ENCODE assay signal across 23 cellular contexts in the genomic region with DNA sequence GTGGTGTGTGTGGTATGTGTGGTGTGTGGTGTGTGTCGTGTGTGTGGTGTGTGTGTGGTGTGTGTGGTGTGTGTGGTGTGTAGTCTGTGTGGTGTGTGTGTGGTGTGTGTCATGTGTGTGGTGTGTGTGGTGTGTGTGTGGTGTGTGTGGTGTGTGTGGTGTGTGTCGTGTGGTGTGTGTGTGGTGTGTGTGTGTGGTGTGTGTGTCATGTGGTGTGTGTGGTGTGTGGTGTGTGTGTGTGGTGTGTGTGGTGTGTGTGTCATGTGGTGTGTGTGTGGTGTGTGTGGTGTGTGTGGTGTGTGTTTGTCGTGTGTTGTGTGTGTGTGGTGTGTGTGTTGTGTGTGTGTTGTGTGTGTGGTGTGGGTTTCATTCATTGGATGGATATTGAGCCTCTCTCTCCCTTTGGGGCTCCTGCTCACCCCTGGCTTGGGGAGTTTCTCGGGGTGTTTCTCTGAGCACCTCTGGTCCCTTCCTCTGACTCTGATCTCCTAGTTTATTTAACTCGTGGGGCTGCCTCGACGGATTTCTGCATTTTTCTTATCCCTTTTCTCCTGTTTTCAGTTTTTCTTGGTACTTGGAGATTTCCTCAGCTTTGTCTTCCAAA.
DNase-seq lines count a peak whose midpoint lies in the region; ATAC-seq, FAIRE-seq and TF ChIP-seq lines count a peak whose summit lies in the region.
"Had no signal": no experiment of that assay in that cellular context is flagged by ENCODE, and none has a peak within 500 bp of the region (broad histone marks: within the 10 kb centered on the region; RNA-seq: fewer than 3 reads in every experiment).

No MANE protein-coding gene starts in this region.

- DNase-seq in ACHN (peak; percentile 10), GM12892 (ENCODE audit: insufficient read length) (no peak), HepG2 (ENCODE audit: low spot score) (no peak), HUDEP-2 (lab: John Stamatoyannopoulos, UW; ENCODE audit: unreplicated experiment in 76 of 76) (no peak), upper lobe of left lung (no peak), spleen (no peak)
- no peak for DNase-seq in activated CD8-positive, alpha-beta T cell treated with anti-CD3 and anti-CD28 coated beads for 36 hours
- DNase-seq: MV-4-11, NCI-H146, nephron progenitor cell, right cardiac atrium, T-helper 1 cell had no signal

- H3K27me3 Mint-ChIP-seq in activated CD8-positive, alpha-beta T cell treated with anti-CD3 and anti-CD28 coated beads for 36 hours, result peaks cover 2% of the 10 kb centered on the region
- H3K27me3 Mint-ChIP-seq: activated naive CD4-positive, alpha-beta T cell treated with anti-CD3 and anti-CD28 coated beads, Interleukin-2, amount 50 U/mL, for 24 hours; activated T-helper 17 cell treated with anti-CD3 and anti-CD28 coated beads, Interleukin-2, amount 50 U/mL, for 72 hours had no signal

- H3K4me2 ChIP-seq in HepG2 (ENCODE audit: low read depth, low read length), result no peak overlapping the region
- H3K4me2 ChIP-seq: hepatocyte, KMS-11 had no signal

- TF ChIP-seq RAD21 in HepG2 (CRISPR knock-in tag; IDR thresholded peaks at IDR 0.05), result no peak

- no peak overlapping the region for H3K4me3 Mint-ChIP-seq in activated CD8-positive, alpha-beta T cell treated with anti-CD3 and anti-CD28 coated beads for 36 hours
- H3K4me3 Mint-ChIP-seq: activated naive CD4-positive, alpha-beta T cell treated with anti-CD3 and anti-CD28 coated beads, Interleukin-2, amount 50 U/mL, for 24 hours; activated T-helper 17 cell treated with anti-CD3 and anti-CD28 coated beads, Interleukin-2, amount 50 U/mL, for 72 hours; H9; nephron progenitor cell had no signal

- H3K36me3 Mint-ChIP-seq in activated CD8-positive, alpha-beta T cell treated with anti-CD3 and anti-CD28 coated beads for 36 hours (ENCODE audit: low read depth), result no peaks in the 10 kb centered on the region
- H3K36me3 Mint-ChIP-seq: activated naive CD4-positive, alpha-beta T cell treated with anti-CD3 and anti-CD28 coated beads, Interleukin-2, amount 50 U/mL, for 24 hours had no signal

- CTCF ChIA-PET in activated CD8-positive, alpha-beta T cell treated with anti-CD3 and anti-CD28 coated beads for 36 hours (lab: Charles Lee), result no interaction called here
- CTCF ChIA-PET in HepG2 (lab: Yijun Ruan, JAX; ENCODE audit: low intra/inter-chr PET ratio, low total read pairs), result no interaction called here

- H3K27ac ChIP-seq in HepG2 (ENCODE audit: extremely low read length, insufficient read depth, low read length) (no peak overlapping the region), upper lobe of left lung (no peak overlapping the region), spleen (no peak overlapping the region)
- H3K27ac ChIP-seq: gastroesophageal sphincter, hepatocyte, KMS-11, parathyroid adenoma, RWPE1, tibial nerve had no signal

- intact Hi-C loops in activated CD8-positive, alpha-beta T cell treated with anti-CD3 and anti-CD28 coated beads for 36 hours (cut with micrococcal nuclease), result no loop called here
- intact Hi-C loops in HepG2 (cut with micrococcal nuclease; ENCODE audit: unreplicated experiment), result no loop called here
- intact Hi-C loops in spleen (cut with DNase I; ENCODE audit: low total_unique reads), result no loop called here

- H3K9me3 Mint-ChIP-seq in activated CD8-positive, alpha-beta T cell treated with anti-CD3 and anti-CD28 coated beads for 36 hours, result no peaks in the 10 kb centered on the region
- H3K9me3 Mint-ChIP-seq: activated naive CD4-positive, alpha-beta T cell treated with anti-CD3 and anti-CD28 coated beads, Interleukin-2, amount 50 U/mL, for 24 hours; activated T-helper 17 cell treated with anti-CD3 and anti-CD28 coated beads, Interleukin-2, amount 50 U/mL, for 72 hours; nephron progenitor cell had no signal

- BruUV-seq in HepG2 (replicated peaks; lab: Mats Ljungman, UMichigan), result no TSS peak

- no peak for TF ChIP-seq EP300 in HepG2 (IDR thresholded peaks at IDR 0.05; ENCODE audit: low read depth in 2 of 2, low read length in 2 of 2)
- TF ChIP-seq EP300 in HepG2 (CRISPR knock-in tag; IDR thresholded peaks at IDR 0.05; ENCODE audit: borderline replicate concordance), result no peak
- no peak for TF ChIP-seq EP300 in upper lobe of left lung (IDR thresholded peaks at IDR 0.05)

- 19% methylated on average over 7 of the region's 7 CpGs for WGBS in HepG2 (ENCODE audit: low lambda C conversion rate)
- 49 to 52% methylated on average over 4 to 5 of the region's 7 CpGs for WGBS in upper lobe of left lung, 2 donors
- WGBS in spleen, 5 donors, result 43 to 66% (median 64%) methylated on average over 5 to 7 of the region's 7 CpGs

- H3K4me1 Mint-ChIP-seq in activated CD8-positive, alpha-beta T cell treated with anti-CD3 and anti-CD28 coated beads for 36 hours (ENCODE audit: low read depth), result peaks cover 16% of the 10 kb centered on the region
- H3K4me1 Mint-ChIP-seq: H9 had no signal

- no peaks in the 10 kb centered on the region for H3K79me2 ChIP-seq in HepG2 (ENCODE audit: insufficient read depth, low read length)
- H3K79me2 ChIP-seq: hepatocyte, parathyroid adenoma had no signal

- H3K36me3 ChIP-seq in HepG2 (replicated peaks in 1 of 2; ENCODE audit: control insufficient read depth in 1 of 2, insufficient read depth in 2 of 2, low read length in 2 of 2) (no peaks in the 10 kb centered on the region), upper lobe of left lung (no peaks in the 10 kb centered on the region), spleen (no peaks in the 10 kb centered on the region)
- H3K36me3 ChIP-seq: gastroesophageal sphincter, tibial nerve had no signal

- TF ChIP-seq CTCF in activated CD8-positive, alpha-beta T cell treated with anti-CD3 and anti-CD28 coated beads for 36 hours (IDR thresholded peaks at IDR 0.05), result no peak
- TF ChIP-seq CTCF in HepG2 (CRISPR knock-in tag; IDR thresholded peaks at IDR 0.05), result no peak
- no peak for TF ChIP-seq CTCF in upper lobe of left lung (IDR thresholded peaks at IDR 0.05)
- no peak for TF ChIP-seq CTCF in spleen (IDR thresholded peaks at IDR 0.05 in 8 of 11, conservative IDR thresholded peaks at IDR 0.05 in 3 of 11)

- no peaks in the 10 kb centered on the region for H3K9me3 ChIP-seq in HepG2 (ENCODE audit: low read length)
- no peaks in the 10 kb centered on the region for H3K9me3 ChIP-seq in upper lobe of left lung
- no peaks in the 10 kb centered on the region for H3K9me3 ChIP-seq in spleen
- H3K9me3 ChIP-seq: gastroesophageal sphincter, tibial nerve had no signal

- no peaks in the 10 kb centered on the region for H4K20me1 ChIP-seq in HepG2 (ENCODE audit: insufficient read depth, low read length)

- TF ChIP-seq POLR2A in GM12892 (IDR thresholded peaks at IDR 0.05; ENCODE audit: low read depth, low read length), result no peak
- TF ChIP-seq POLR2A in HepG2 (IDR thresholded peaks at IDR 0.05; ENCODE audit: insufficient read depth in 1 of 2, low read depth in 2 of 2, low read length in 2 of 2), result no peak
- TF ChIP-seq POLR2A in upper lobe of left lung (IDR thresholded peaks at IDR 0.05), result no peak
- TF ChIP-seq POLR2A in spleen (IDR thresholded peaks at IDR 0.05), result no peak

- FAIRE-seq in GM12892 (lab: Jason Lieb, UNC) (peak; percentile 77), HepG2 (lab: Jason Lieb, UNC) (peak; percentile 63)
- FAIRE-seq: GM19239 had no signal

- H3K27me3 ChIP-seq in HepG2 (ENCODE audit: control insufficient read depth in 1 of 2, insufficient read depth in 2 of 2, low read length in 2 of 2) (peaks cover 7 to 38% of the 10 kb centered on the region in 2 experiments; a peak in 4 of 5 replicates), upper lobe of left lung (no peaks in the 10 kb centered on the region), spleen (replicated peaks in 1 of 7) (peaks cover 0 to 35% (median 0%) of the 10 kb centered on the region in 7 donors)
- H3K27me3 ChIP-seq: hepatocyte, tibial nerve had no signal

- no peak overlapping the region for H2AFZ ChIP-seq in HepG2 (ENCODE audit: low read length)
- H2AFZ ChIP-seq: hepatocyte, parathyroid adenoma had no signal

- POLR2A ChIA-PET in activated CD8-positive, alpha-beta T cell treated with anti-CD3 and anti-CD28 coated beads for 36 hours (lab: Charles Lee), result no interaction called here
- POLR2A ChIA-PET in HepG2 (lab: Yijun Ruan, JAX), result no interaction called here

- H3K4me3 ChIP-seq in HepG2 (replicated peaks in 1 of 3; ENCODE audit: insufficient read depth in 1 of 3, low read depth in 2 of 3, low read length in 3 of 3) (no peak overlapping the region), upper lobe of left lung (no peak overlapping the region), spleen (no peak overlapping the region)
- H3K4me3 ChIP-seq: gastroesophageal sphincter, hepatocyte, lung, tibial nerve had no signal

- H3K27ac Mint-ChIP-seq in activated CD8-positive, alpha-beta T cell treated with anti-CD3 and anti-CD28 coated beads for 36 hours, result no peak overlapping the region
- H3K27ac Mint-ChIP-seq: activated naive CD4-positive, alpha-beta T cell treated with anti-CD3 and anti-CD28 coated beads, Interleukin-2, amount 50 U/mL, for 24 hours; activated T-helper 17 cell treated with anti-CD3 and anti-CD28 coated beads, Interleukin-2, amount 50 U/mL, for 72 hours; H9; nephron progenitor cell had no signal

- no peaks in the 10 kb centered on the region for H3K4me1 ChIP-seq in HepG2 (ENCODE audit: insufficient read depth, low read length)
- no peaks in the 10 kb centered on the region for H3K4me1 ChIP-seq in upper lobe of left lung
- H3K4me1 ChIP-seq in spleen, result peaks cover 0 to 3% (median 0%) of the 10 kb centered on the region in 6 donors
- H3K4me1 ChIP-seq: gastroesophageal sphincter, parathyroid adenoma, tibial nerve had no signal

- peak; percentile 35 for ATAC-seq in activated CD8-positive, alpha-beta T cell treated with anti-CD3 and anti-CD28 coated beads for 36 hours
- no peak for ATAC-seq in HepG2
- no peak for ATAC-seq in upper lobe of left lung (ENCODE audit: low FRiP score in 2 of 2)
- ATAC-seq: activated T-helper 17 cell treated with anti-CD3 and anti-CD28 coated beads, Interleukin-2, amount 50 U/mL, for 72 hours; gastroesophageal sphincter; right cardiac atrium had no signal

- in situ Hi-C loops in ACHN (cut with HindIII; ENCODE audit: low pct_ligation_motif_present, low pct_unique_long_range_greater_than_20kb, low sequenced_read_pairs), result no loop called here
- in situ Hi-C loops in HepG2 (cut with HindIII; ENCODE audit: extremely low pct_ligation_motif_present, low pct_unique_long_range_greater_than_20kb), result no loop called here

- H3K9ac ChIP-seq in HepG2 (ENCODE audit: insufficient read depth, low read depth, low read length), result no peak overlapping the region
- H3K9ac ChIP-seq: KMS-11, parathyroid adenoma had no signal

TF ChIP-seq in HepG2, 621 proteins besides CTCF, POLR2A, EP300 and RAD21 (continues in another document):
- TF ChIP-seq, protein P1, sequence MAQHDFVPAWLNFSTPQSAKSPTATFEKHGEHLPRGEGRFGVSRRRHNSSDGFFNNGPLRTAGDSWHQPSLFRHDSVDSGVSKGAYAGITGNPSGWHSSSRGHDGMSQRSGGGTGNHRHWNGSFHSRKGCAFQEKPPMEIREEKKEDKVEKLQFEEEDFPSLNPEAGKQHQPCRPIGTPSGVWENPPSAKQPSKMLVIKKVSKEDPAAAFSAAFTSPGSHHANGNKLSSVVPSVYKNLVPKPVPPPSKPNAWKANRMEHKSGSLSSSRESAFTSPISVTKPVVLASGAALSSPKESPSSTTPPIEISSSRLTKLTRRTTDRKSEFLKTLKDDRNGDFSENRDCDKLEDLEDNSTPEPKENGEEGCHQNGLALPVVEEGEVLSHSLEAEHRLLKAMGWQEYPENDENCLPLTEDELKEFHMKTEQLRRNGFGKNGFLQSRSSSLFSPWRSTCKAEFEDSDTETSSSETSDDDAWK (CRISPR knock-in tag; IDR thresholded peaks at IDR 0.05), result no peak
